Comparison of ENCODE assay signal across 8 cellular contexts in genomic region chr17:16352303-16352837, GRCh38. TPM values are rescaled to one million over a fixed set of nuclear protein-coding genes. Genes with fewer than 3 reads are reported as not detected.
DNase-seq lines count a peak whose midpoint lies in the region; ATAC-seq and TF ChIP-seq lines count a peak whose summit lies in the region.

No MANE protein-coding gene starts in this region.

- no peaks in the 10 kb centered on the region for H3K9me3 Mint-ChIP-seq in stimulated activated effector memory CD8-positive, alpha-beta T cell treated with anti-CD3 and anti-CD28 coated beads, Interleukin-12 subunit alpha, Interleukin-12 subunit beta, amount 100 ng/mL, for 72 hours

- H3K56ac ChIP-seq in mesendoderm (ENCODE audit: low read length) = peak overlapping the region; percentile 94

- H3K27me3 ChIP-seq in mesendoderm (ENCODE audit: insufficient read depth, low read length, poor library complexity) = no peaks in the 10 kb centered on the region

- in situ Hi-C loops in GM13977 (cut with MboI; ENCODE audit: low pct_unique_long_range_greater_than_20kb, low sequenced_read_pairs, unreplicated experiment) = no loop called here

- H3K27ac ChIP-seq in mesendoderm (ENCODE audit: low read depth, low read length) = peak overlapping the region; percentile 75

- no peak overlapping the region for H2BK5ac ChIP-seq in mesendoderm (ENCODE audit: low read length)

- peak overlapping the region; percentile 89 for H3K9ac ChIP-seq in mesendoderm (ENCODE audit: low read length)

- peak overlapping the region; percentile 90 for H3K4ac ChIP-seq in mesendoderm (ENCODE audit: low read depth, low read length)

- peaks cover 10% of the 10 kb centered on the region for H3K4me1 Mint-ChIP-seq in stimulated activated effector memory CD8-positive, alpha-beta T cell treated with anti-CD3 and anti-CD28 coated beads, Interleukin-12 subunit alpha, Interleukin-12 subunit beta, amount 100 ng/mL, for 72 hours

- H3K27ac Mint-ChIP-seq in stimulated activated effector memory CD8-positive, alpha-beta T cell treated with anti-CD3 and anti-CD28 coated beads, Interleukin-12 subunit alpha, Interleukin-12 subunit beta, amount 100 ng/mL, for 72 hours = peak overlapping the region; percentile 29

- H4K5ac ChIP-seq in mesendoderm (ENCODE audit: low read length) = peak overlapping the region; percentile 47

- DNase-seq in GM13977 (ENCODE audit: low spot score) (peak; percentile 46), NCI-H1930 (lab: John Stamatoyannopoulos, UW) (peak; percentile 28 to 40), mesendoderm (peak; percentile 84), H4 (ENCODE audit: low spot score) (no peak)
- peak; percentile 45 to 48 for DNase-seq in activated CD4-positive, alpha-beta T cell treated with anti-CD3 and anti-CD28 coated beads, Interleukin-2, amount 50 U/mL, for 48 hours
- DNase-seq in effector CD4-positive, alpha-beta T cell = peak; percentile 4
- DNase-seq in stimulated activated effector memory CD8-positive, alpha-beta T cell treated with anti-CD3 and anti-CD28 coated beads, Interleukin-12 subunit alpha, Interleukin-12 subunit beta, amount 100 ng/mL, for 72 hours (ENCODE audit: low spot score in 2 of 2) = peak in 1 of 2 donors; percentile 62

- H2BK15ac ChIP-seq in mesendoderm (replicated peaks; ENCODE audit: low read depth) = no peak overlapping the region

- peak overlapping the region; percentile 85 for H3K4me3 ChIP-seq in mesendoderm (ENCODE audit: low read length)

- no peak overlapping the region for H2AK5ac ChIP-seq in mesendoderm (ENCODE audit: low read length)

- peak overlapping the region; percentile 74 for H3K4me2 ChIP-seq in mesendoderm (ENCODE audit: low read length)

- peak overlapping the region; percentile 85 for H3K4me3 Mint-ChIP-seq in stimulated activated effector memory CD8-positive, alpha-beta T cell treated with anti-CD3 and anti-CD28 coated beads, Interleukin-12 subunit alpha, Interleukin-12 subunit beta, amount 100 ng/mL, for 72 hours

- peaks cover 10% of the 10 kb centered on the region for H3K79me2 ChIP-seq in mesendoderm (ENCODE audit: control insufficient read depth, insufficient read depth, low read length)

- H3K4me1 ChIP-seq in mesendoderm (ENCODE audit: control insufficient read depth, low read depth, low read length) = peaks cover 2% of the 10 kb centered on the region

- H3K18ac ChIP-seq in mesendoderm (ENCODE audit: low read length) = peak overlapping the region; percentile 94

- peak overlapping the region; percentile 37 for H3K23ac ChIP-seq in mesendoderm (ENCODE audit: low read length)

- peaks cover 8% of the 10 kb centered on the region for H3K36me3 ChIP-seq in mesendoderm (ENCODE audit: control insufficient read depth, insufficient read depth, low read length)

- TF ChIP-seq CTCF in GM13977 (IDR thresholded peaks at IDR 0.05; ENCODE audit: extremely low read depth, insufficient read depth, missing control alignments) = no peak

- peak; percentile 45 for ATAC-seq in stimulated activated effector memory CD8-positive, alpha-beta T cell treated with anti-CD3 and anti-CD28 coated beads, Interleukin-12 subunit alpha, Interleukin-12 subunit beta, amount 100 ng/mL, for 72 hours
- ATAC-seq in GM19455 (IDR thresholded peaks at IDR 0.05; ENCODE audit: unreplicated experiment) = no peak

- WGBS in mesendoderm (ENCODE audit: extremely low coverage, insufficient coverage, low lambda C conversion rate) = no CpG with 5 or more reads among the region's 37 CpGs

- H4K8ac ChIP-seq in mesendoderm (ENCODE audit: low read depth, low read length) = no peak overlapping the region

- no peak overlapping the region for H2BK120ac ChIP-seq in mesendoderm (ENCODE audit: low read depth, low read length)

- H3K79me1 ChIP-seq in mesendoderm (ENCODE audit: low read length) = peaks cover 2% of the 10 kb centered on the region

- H3K36me3 Mint-ChIP-seq in stimulated activated effector memory CD8-positive, alpha-beta T cell treated with anti-CD3 and anti-CD28 coated beads, Interleukin-12 subunit alpha, Interleukin-12 subunit beta, amount 100 ng/mL, for 72 hours = peaks cover 23% of the 10 kb centered on the region

RNA-seq across cellular contexts. Expression of gene CENPV, which starts 0.9 kb away (rescaled TPM):
- polyA plus RNA-seq in mesendoderm (2013, experiment 1 of 2) = 319 TPM
- polyA plus RNA-seq in mesendoderm (2013, experiment 2 of 2) = 316 TPM
- 33.5 and 42.3 TPM in 2 replicates for total RNA-seq in H4 (2014; rRNA removed; shearing (Covaris generic))

RNA-seq across cellular contexts. Expression of gene UBB, which starts 28.5 kb away (rescaled TPM):
- polyA plus RNA-seq in mesendoderm (2013, experiment 1 of 2) = 2,431 TPM
- polyA plus RNA-seq in mesendoderm (2013, experiment 2 of 2) = 2,399 TPM
- total RNA-seq in H4 (2014; rRNA removed; shearing (Covaris generic)) = 1,938 and 1,951 TPM in 2 replicates
